ENCODE assay signal across 8 cellular contexts in the genomic region with DNA sequence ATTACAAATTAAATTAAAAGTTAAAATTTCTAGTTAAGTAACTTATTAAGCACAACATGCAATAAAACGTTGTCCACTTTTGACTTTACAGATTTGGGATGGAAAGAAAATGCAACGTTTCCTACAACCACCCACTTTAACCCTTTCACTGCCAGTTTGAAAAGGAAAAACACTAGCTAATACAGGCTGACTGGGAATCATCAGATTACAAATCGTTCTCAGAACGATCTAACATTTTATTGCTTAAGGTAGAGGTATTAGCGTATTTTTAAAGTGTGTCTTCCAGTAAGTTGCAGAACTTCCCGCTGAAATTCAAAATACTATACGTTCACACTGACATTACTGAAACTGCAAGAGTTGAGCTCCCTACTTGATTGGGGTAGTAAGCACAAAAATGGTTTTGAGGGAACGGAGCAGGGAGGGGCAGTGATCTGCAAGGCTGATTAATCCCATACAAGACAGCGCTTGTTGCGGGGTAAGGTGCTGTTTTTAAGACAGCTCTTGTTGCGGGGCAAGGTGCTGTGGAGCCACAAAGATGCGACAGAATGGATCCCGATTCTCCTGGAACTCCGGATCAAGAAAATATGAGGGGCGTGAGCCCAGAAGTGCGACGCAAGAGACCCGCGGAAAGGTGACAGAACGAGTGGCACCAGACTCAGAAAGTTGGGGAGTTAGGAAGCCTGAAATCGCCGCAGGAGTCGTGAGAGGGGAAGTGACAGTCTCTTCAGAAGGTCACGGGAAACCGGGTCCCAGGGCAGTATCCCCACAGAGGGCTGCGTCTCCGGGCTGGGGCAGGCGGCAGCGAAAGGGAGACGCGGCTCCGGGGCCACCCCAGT. TPM values are rescaled to one million over a fixed set of nuclear protein-coding genes. Genes with fewer than 3 reads are reported as not detected.
DNase-seq lines count a peak whose midpoint lies in the region; ATAC-seq and TF ChIP-seq lines count a peak whose summit lies in the region.

No MANE protein-coding gene starts in this region.

- H3K27me3 ChIP-seq in mucosa of stomach (ENCODE audit: control insufficient read depth, insufficient read depth, low read length), result no peaks in the 10 kb centered on the region

- no peaks in the 10 kb centered on the region for H3K36me3 ChIP-seq in mucosa of stomach (ENCODE audit: control insufficient read depth, insufficient read depth, low read length)

- H3K4me1 ChIP-seq in mucosa of stomach (ENCODE audit: control insufficient read depth, insufficient read depth, low read length), result peaks cover 34% of the 10 kb centered on the region

- DNase-seq in NCI-H1417 (lab: John Stamatoyannopoulos, UW), result peak; percentile 18 to 67 (median 54)
- DNase-seq in NCI-H1417 treated with DMSO at 0.1 percent for 48 hours (lab: John Stamatoyannopoulos, UW), result no peak
- DNase-seq in HT-29 (ENCODE audit: low spot score), result peak; percentile 48
- peak; percentile 74 for DNase-seq in epithelial cell of esophagus (ENCODE audit: low read depth)
- no peak for DNase-seq in posterior vena cava (ENCODE audit: low spot score)

- intact Hi-C loops in posterior vena cava (cut with DNase I), result loop anchor here in 1 of 2 donors (10.0 kb wide), 1 partner anchor 81 kb away; no protein-coding TSS in a partner anchor

- peak; percentile 26 for ATAC-seq in GM21447 (IDR thresholded peaks at IDR 0.05; ENCODE audit: unreplicated experiment)
- peak; percentile 48 for ATAC-seq in SK-N-SH treated with all-trans-retinoic acid at 6 μM for 48 hours

- peak overlapping the region; percentile 88 for H3K9ac ChIP-seq in mucosa of stomach (ENCODE audit: low read length)

- no peak for TF ChIP-seq CTCF in epithelial cell of esophagus (IDR thresholded peaks at IDR 0.05; ENCODE audit: insufficient read depth, low read depth, low read length, missing control alignments)

- H3K4me3 ChIP-seq in epithelial cell of esophagus (ENCODE audit: low read length), result peak overlapping the region; percentile 90
- H3K4me3 ChIP-seq in mucosa of stomach (ENCODE audit: low read length), result peak overlapping the region; percentile 91

- no peaks in the 10 kb centered on the region for H3K9me3 ChIP-seq in mucosa of stomach (ENCODE audit: control insufficient read depth, low read length)

TF ChIP-seq in SK-N-SH treated with all-trans-retinoic acid at 6 μM for 48 hours, 23 proteins besides CTCF, POLR2A, EP300 and RAD21:
- no peak for TF ChIP-seq ESRRG (CRISPR knock-in tag; IDR thresholded peaks at IDR 0.05)
- no peak for TF ChIP-seq PPARA (CRISPR knock-in tag; IDR thresholded peaks at IDR 0.05; ENCODE audit: borderline replicate concordance)
- no peak for TF ChIP-seq ZNF565 (CRISPR knock-in tag; conservative IDR thresholded peaks at IDR 0.05; ENCODE audit: low read depth)
- no peak for TF ChIP-seq RARB (CRISPR knock-in tag; IDR thresholded peaks at IDR 0.05)
- TF ChIP-seq BACH2 (CRISPR knock-in tag; IDR thresholded peaks at IDR 0.05; ENCODE audit: borderline replicate concordance), result no peak
- no peak for TF ChIP-seq POU6F1 (CRISPR knock-in tag; IDR thresholded peaks at IDR 0.05; ENCODE audit: borderline replicate concordance, low read depth)
- TF ChIP-seq CSRNP3 (CRISPR knock-in tag; IDR thresholded peaks at IDR 0.05), result no peak
- TF ChIP-seq ZNF70 (CRISPR knock-in tag; IDR thresholded peaks at IDR 0.05), result no peak
- TF ChIP-seq, protein P1, sequence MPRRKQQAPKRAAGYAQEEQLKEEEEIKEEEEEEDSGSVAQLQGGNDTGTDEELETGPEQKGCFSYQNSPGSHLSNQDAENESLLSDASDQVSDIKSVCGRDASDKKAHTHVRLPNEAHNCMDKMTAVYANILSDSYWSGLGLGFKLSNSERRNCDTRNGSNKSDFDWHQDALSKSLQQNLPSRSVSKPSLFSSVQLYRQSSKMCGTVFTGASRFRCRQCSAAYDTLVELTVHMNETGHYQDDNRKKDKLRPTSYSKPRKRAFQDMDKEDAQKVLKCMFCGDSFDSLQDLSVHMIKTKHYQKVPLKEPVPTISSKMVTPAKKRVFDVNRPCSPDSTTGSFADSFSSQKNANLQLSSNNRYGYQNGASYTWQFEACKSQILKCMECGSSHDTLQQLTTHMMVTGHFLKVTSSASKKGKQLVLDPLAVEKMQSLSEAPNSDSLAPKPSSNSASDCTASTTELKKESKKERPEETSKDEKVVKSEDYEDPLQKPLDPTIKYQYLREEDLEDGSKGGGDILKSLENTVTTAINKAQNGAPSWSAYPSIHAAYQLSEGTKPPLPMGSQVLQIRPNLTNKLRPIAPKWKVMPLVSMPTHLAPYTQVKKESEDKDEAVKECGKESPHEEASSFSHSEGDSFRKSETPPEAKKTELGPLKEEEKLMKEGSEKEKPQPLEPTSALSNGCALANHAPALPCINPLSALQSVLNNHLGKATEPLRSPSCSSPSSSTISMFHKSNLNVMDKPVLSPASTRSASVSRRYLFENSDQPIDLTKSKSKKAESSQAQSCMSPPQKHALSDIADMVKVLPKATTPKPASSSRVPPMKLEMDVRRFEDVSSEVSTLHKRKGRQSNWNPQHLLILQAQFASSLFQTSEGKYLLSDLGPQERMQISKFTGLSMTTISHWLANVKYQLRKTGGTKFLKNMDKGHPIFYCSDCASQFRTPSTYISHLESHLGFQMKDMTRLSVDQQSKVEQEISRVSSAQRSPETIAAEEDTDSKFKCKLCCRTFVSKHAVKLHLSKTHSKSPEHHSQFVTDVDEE (CRISPR knock-in tag; IDR thresholded peaks at IDR 0.05), result no peak
- no peak for TF ChIP-seq OSR1 (CRISPR knock-in tag; IDR thresholded peaks at IDR 0.05)
- TF ChIP-seq PATZ1 (CRISPR knock-in tag; IDR thresholded peaks at IDR 0.05; ENCODE audit: borderline replicate concordance), result no peak
- no peak for TF ChIP-seq ZFP30 (CRISPR knock-in tag; IDR thresholded peaks at IDR 0.05)
- TF ChIP-seq CREB5 (CRISPR knock-in tag; IDR thresholded peaks at IDR 0.05; ENCODE audit: low read depth), result no peak
- no peak for TF ChIP-seq CSDC2 (CRISPR knock-in tag; IDR thresholded peaks at IDR 0.05)
- no peak for TF ChIP-seq ISL1 (CRISPR knock-in tag; IDR thresholded peaks at IDR 0.05)
- TF ChIP-seq TOX (CRISPR knock-in tag; IDR thresholded peaks at IDR 0.05; ENCODE audit: borderline replicate concordance), result no peak
TF ChIP-seq in SK-N-SH treated with all-trans-retinoic acid at 6 μM for 48 hours: peak in this region for 0.

RNA-seq across cellular contexts. Expression of gene HADHA, which starts 0.6 kb away (rescaled TPM):
- 56.2 and 58.9 TPM in 2 replicates for total RNA-seq in HT-29 (2014; rRNA removed; shearing (Covaris generic))
- 100 to 1,000 TPM; 104 to 113 TPM for total RNA-seq in posterior vena cava

RNA-seq across cellular contexts. Expression of gene HADHB, which starts 0.9 kb away (rescaled TPM):
- total RNA-seq in HT-29 (2014; rRNA removed; shearing (Covaris generic)), result 25.2 and 26.6 TPM in 2 replicates
- 100 to 1,000 TPM in 1 of 2 donors, 10 to 100 TPM in 1; 87.6 to 125 TPM for total RNA-seq in posterior vena cava

Comparison
In these comparisons a context has a peak if more than half of its experiments do, and no peak if none do; other contexts are left out.
1. DNase-seq: peak in NCI-H1417 (3 of 3), HT-29 (single experiment) and epithelial cell of esophagus (single experiment); none in NCI-H1417 treated with DMSO at 0.1 percent for 48 hours (single experiment) and posterior vena cava (single experiment).